9 cellular contexts compared by ENCODE assay signal in genomic region chr12:103626498-103626897, GRCh38. TPM values are rescaled to one million over a fixed set of nuclear protein-coding genes. Genes with fewer than 3 reads are reported as not detected.
A peak's percentile ranks its signal among the peaks of the same experiment; 100 is the strongest.
DNase-seq lines count a peak whose midpoint lies in the region; ATAC-seq and FAIRE-seq lines count a peak whose summit lies in the region.
"Had no signal": no experiment of that assay in that cellular context is flagged by ENCODE, and none has a peak within 500 bp of the region (broad histone marks: within the 10 kb centered on the region; RNA-seq: fewer than 3 reads in every experiment).

No MANE protein-coding gene starts in this region.

- no peak overlapping the region for H3K27ac Mint-ChIP-seq in activated naive CD8-positive, alpha-beta T cell treated with anti-CD3 and anti-CD28 coated beads for 36 hours
- H3K27ac Mint-ChIP-seq: memory B cell had no signal

- peaks cover 4% of the 10 kb centered on the region for H3K27me3 Mint-ChIP-seq in activated naive CD8-positive, alpha-beta T cell treated with anti-CD3 and anti-CD28 coated beads for 36 hours

- H3K4me3 Mint-ChIP-seq in activated naive CD8-positive, alpha-beta T cell treated with anti-CD3 and anti-CD28 coated beads for 36 hours = no peak overlapping the region
- H3K4me3 Mint-ChIP-seq: memory B cell had no signal

- no peaks in the 10 kb centered on the region for H3K36me3 Mint-ChIP-seq in activated naive CD8-positive, alpha-beta T cell treated with anti-CD3 and anti-CD28 coated beads for 36 hours
- H3K36me3 Mint-ChIP-seq: memory B cell had no signal

- intact Hi-C loops in Right ventricle myocardium superior (cut with DNase I) = no loop called here

- DNase-seq in H4 (ENCODE audit: low spot score) (peak; percentile 67), RCC 7860 (ENCODE audit: low spot score) (peak; percentile 71), Right ventricle myocardium superior (no peak), NCI-H226 (no peak)
- DNase-seq in activated naive CD8-positive, alpha-beta T cell treated with anti-CD3 and anti-CD28 coated beads for 36 hours = no peak

- no peaks in the 10 kb centered on the region for H3K36me3 ChIP-seq in skeletal muscle tissue (ENCODE audit: control insufficient read depth in 3 of 3, insufficient read depth in 3 of 3, low read length in 3 of 3)

- peak; percentile 84 for FAIRE-seq in RCC 7860 (lab: Jason Lieb, UNC)

- peak overlapping the region in 2 of 3 donors; percentile 28 to 47 for H3K9ac ChIP-seq in skeletal muscle tissue (ENCODE audit: low read depth in 1 of 3, low read length in 3 of 3)

- H3K9me3 ChIP-seq in skeletal muscle tissue (ENCODE audit: control insufficient read depth in 3 of 3, low read length in 3 of 3) = no peaks in the 10 kb centered on the region

- peak overlapping the region; percentile 59 for H3K27ac ChIP-seq in skeletal muscle tissue (ENCODE audit: low read depth, low read length)

- H3K4me3 ChIP-seq in skeletal muscle tissue (ENCODE audit: low read length in 3 of 3) = no peak overlapping the region

- H3K27me3 ChIP-seq in skeletal muscle tissue (ENCODE audit: control insufficient read depth in 3 of 3, insufficient read depth in 3 of 3, low read length in 3 of 3) = no peaks in the 10 kb centered on the region

- H3K9me3 Mint-ChIP-seq in activated naive CD8-positive, alpha-beta T cell treated with anti-CD3 and anti-CD28 coated beads for 36 hours = peaks cover 5% of the 10 kb centered on the region

- H3K4me1 Mint-ChIP-seq in activated naive CD8-positive, alpha-beta T cell treated with anti-CD3 and anti-CD28 coated beads for 36 hours = no peaks in the 10 kb centered on the region
- H3K4me1 Mint-ChIP-seq: memory B cell had no signal

- ATAC-seq in Right ventricle myocardium superior (ENCODE audit: poor library complexity) = peak; percentile 88
- no peak for ATAC-seq in GM18909 (IDR thresholded peaks at IDR 0.05; ENCODE audit: poor library complexity, unreplicated experiment)
- ATAC-seq in HG02678 (IDR thresholded peaks at IDR 0.05; ENCODE audit: unreplicated experiment) = no peak

- H3K4me1 ChIP-seq in skeletal muscle tissue (ENCODE audit: control insufficient read depth in 3 of 3, insufficient read depth in 3 of 3, low read length in 3 of 3) = peaks cover 11 to 16% (median 13%) of the 10 kb centered on the region in 3 donors

RNA-seq across cellular contexts. Expression of gene STAB2, which starts 39.4 kb away (rescaled TPM):
- not detected in 2 replicates for total RNA-seq in H4 (2014; rRNA removed; shearing (Covaris generic))
- total RNA-seq in Right ventricle myocardium superior = 0.05 TPM
- total RNA-seq in skeletal muscle tissue = 7.8 TPM
- total RNA-seq in activated naive CD8-positive, alpha-beta T cell treated with anti-CD3 and anti-CD28 coated beads for 36 hours = not detected

Comparison
In these comparisons a context has a peak if more than half of its experiments do, and no peak if none do; other contexts are left out.
1. DNase-seq: peak in H4 (single experiment) and RCC 7860 (single experiment); none in Right ventricle myocardium superior (single experiment), NCI-H226 (single experiment) and activated naive CD8-positive, alpha-beta T cell treated with anti-CD3 and anti-CD28 coated beads for 36 hours (single experiment).